15 cellular contexts compared by ENCODE assay signal in genomic region chr2:2547451-2547850, GRCh38.
DNase-seq lines count a peak whose midpoint lies in the region.
"Had no signal": no experiment of that assay in that cellular context is flagged by ENCODE, and none has a peak within 500 bp of the region (broad histone marks: within the 10 kb centered on the region; RNA-seq: fewer than 3 reads in every experiment).

No MANE protein-coding gene starts in this region.

- peak in 10 of 14 donors; percentile 4 to 66 (median 30) for DNase-seq in C1 segment of cervical spinal cord (lab: John Stamatoyannopoulos, UW)
- DNase-seq in cerebellar cortex (ENCODE audit: low spot score), result peak; percentile 18
- peak; percentile 25 for DNase-seq in islet precursor cell
- DNase-seq in posterior cingulate gyrus, result peak in 7 of 10 donors; percentile 61 to 95 (median 74)
- DNase-seq in HuH-7.5 (ENCODE audit: low spot score), result no peak
- no peak for DNase-seq in AG20443 (ENCODE audit: low spot score)
- DNase-seq in mucosa of gallbladder (ENCODE audit: low spot score), result no peak
- DNase-seq in OCI-M2 (lab: John Stamatoyannopoulos, UW; ENCODE audit: unreplicated experiment), result no peak
- DNase-seq: COR-L47, EL, NCI-H1105 treated with DMSO at 0.1 percent for 48 hours, NCI-H187, NCI-H510A, NCI-H82, Peyer's patch had no signal

- intact Hi-C loops in posterior cingulate gyrus (cut with DNase I), result no loop called here

Comparison
In these comparisons a context has a peak if more than half of its experiments do, and no peak if none do; other contexts are left out.
1. DNase-seq: peak in C1 segment of cervical spinal cord (10 of 14), cerebellar cortex (single experiment), islet precursor cell (single experiment) and posterior cingulate gyrus (7 of 10); none in HuH-7.5 (single experiment), AG20443 (single experiment), mucosa of gallbladder (single experiment) and OCI-M2 (single experiment).